8 cellular contexts compared by ENCODE assay signal in genomic region chr12:56448860-56449621, GRCh38. TPM values are rescaled to one million over a fixed set of nuclear protein-coding genes. Genes with fewer than 3 reads are reported as not detected.
DNase-seq lines count a peak whose midpoint lies in the region; ATAC-seq and TF ChIP-seq lines count a peak whose summit lies in the region.

TSS of gene TIMELESS (minus strand) at chr12:56449426. CDS start at chr12:56434170, 15,256 bp downstream.

- peak within 1 kb of the TSS; percentile 72 for H3K27ac ChIP-seq in osteoblast (ENCODE audit: low read depth, low read length)
- H3K27ac ChIP-seq in thymus (ENCODE audit: low read depth), result peak within 1 kb of the TSS; percentile 81

- peaks cover 6% of the 10 kb centered on the region for H3K4me1 ChIP-seq in osteoblast (ENCODE audit: insufficient read depth, low read length)
- H3K4me1 ChIP-seq in thymus (ENCODE audit: control insufficient read depth, insufficient read depth, low read length), result peaks cover 3% of the 10 kb centered on the region

- H3K4me3 ChIP-seq in GM06990 (replicated peaks; ENCODE audit: low read depth, low read length) (peak within 1 kb of the TSS; percentile 85), osteoblast (ENCODE audit: insufficient read depth, low read length) (peak within 1 kb of the TSS; percentile 85), thymus (ENCODE audit: low read length) (peak within 1 kb of the TSS; percentile 85)

- H3K79me2 ChIP-seq in osteoblast (ENCODE audit: insufficient read depth, low read length), result peaks cover 4% of the 10 kb centered on the region

- DNase-seq in GM06990 (ENCODE audit: extremely low read depth, insufficient read length), result peak; percentile 96
- DNase-seq in NCI-H1092 (lab: John Stamatoyannopoulos, UW), result peak; percentile 77
- DNase-seq in SKM-1 treated with dmso at 0.1 percent for 144 hours (lab: John Stamatoyannopoulos, UW; ENCODE audit: unreplicated experiment), result peak; percentile 68
- DNase-seq in glutamatergic neuron, result peak; percentile 88
- peak; percentile 98 for DNase-seq in osteoblast (ENCODE audit: insufficient read length, low spot score, missing footprints)

- TF ChIP-seq CTCF in GM06990 (IDR thresholded peaks at IDR 0.05; ENCODE audit: insufficient read depth, low read length, poor library complexity, severe bottlenecking) (no peak), glutamatergic neuron (IDR thresholded peaks at IDR 0.05; ENCODE audit: partially characterized antibody, unreplicated experiment) (no peak), osteoblast (IDR thresholded peaks at IDR 0.05; ENCODE audit: extremely low read depth, low read depth, low read length) (no peak)

- no peaks in the 10 kb centered on the region for H3K36me3 ChIP-seq in GM06990 (ENCODE audit: control insufficient read depth, insufficient read depth, low read length)
- no peaks in the 10 kb centered on the region for H3K36me3 ChIP-seq in osteoblast (ENCODE audit: insufficient read depth, low read length)
- H3K36me3 ChIP-seq in thymus (ENCODE audit: control insufficient read depth, insufficient read depth), result no peaks in the 10 kb centered on the region

- H3K27me3 Mint-ChIP-seq in activated naive CD8-positive, alpha-beta T cell, result no peaks in the 10 kb centered on the region
- H3K27me3 Mint-ChIP-seq in glutamatergic neuron (ENCODE audit: unreplicated experiment), result peaks cover 2% of the 10 kb centered on the region

- peak within 1 kb of the TSS; percentile 87 for H3K4me2 ChIP-seq in osteoblast (ENCODE audit: insufficient read depth, low read length)

- peak; percentile 94 for ATAC-seq in HG02571 (IDR thresholded peaks at IDR 0.05; ENCODE audit: unreplicated experiment)

- H3K9me3 Mint-ChIP-seq in activated naive CD8-positive, alpha-beta T cell (ENCODE audit: low read depth), result no peaks in the 10 kb centered on the region
- H3K9me3 Mint-ChIP-seq in glutamatergic neuron (ENCODE audit: unreplicated experiment), result peaks cover 4% of the 10 kb centered on the region

- no peaks in the 10 kb centered on the region for H4K20me1 ChIP-seq in osteoblast (ENCODE audit: insufficient read depth, low read length)

- H2AFZ ChIP-seq in osteoblast (ENCODE audit: low read length), result peak within 1 kb of the TSS; percentile 98

- peaks cover 6% of the 10 kb centered on the region for H3K36me3 Mint-ChIP-seq in activated naive CD8-positive, alpha-beta T cell
- peaks cover 8% of the 10 kb centered on the region for H3K36me3 Mint-ChIP-seq in glutamatergic neuron (ENCODE audit: unreplicated experiment)

- H3K4me3 Mint-ChIP-seq in activated naive CD8-positive, alpha-beta T cell, result peak within 1 kb of the TSS; percentile 93
- peak within 1 kb of the TSS; percentile 93 for H3K4me3 Mint-ChIP-seq in glutamatergic neuron (ENCODE audit: unreplicated experiment)

- no peaks in the 10 kb centered on the region for H3K27me3 ChIP-seq in GM06990 (replicated peaks; ENCODE audit: control insufficient read depth, insufficient read depth, low read length)
- H3K27me3 ChIP-seq in osteoblast (ENCODE audit: insufficient read depth, low read length), result peaks cover 2% of the 10 kb centered on the region
- H3K27me3 ChIP-seq in thymus (ENCODE audit: control insufficient read depth, insufficient read depth), result no peaks in the 10 kb centered on the region

- H3K9me3 ChIP-seq in osteoblast (ENCODE audit: low read depth, low read length) (no peaks in the 10 kb centered on the region), thymus (ENCODE audit: control insufficient read depth) (no peaks in the 10 kb centered on the region)

- under 1% methylated on average over 58 of the region's 58 CpGs for WGBS in thymus

- H3K27ac Mint-ChIP-seq in activated naive CD8-positive, alpha-beta T cell, result peak within 1 kb of the TSS; percentile 95
- peak within 1 kb of the TSS; percentile 90 for H3K27ac Mint-ChIP-seq in glutamatergic neuron (ENCODE audit: unreplicated experiment)

- H3K4me1 Mint-ChIP-seq in activated naive CD8-positive, alpha-beta T cell (ENCODE audit: low read depth), result peaks cover 13% of the 10 kb centered on the region
- H3K4me1 Mint-ChIP-seq in glutamatergic neuron (ENCODE audit: low read depth, unreplicated experiment), result peaks cover 14% of the 10 kb centered on the region

RNA-seq across cellular contexts. Expression of gene TIMELESS, which starts in this region (rescaled TPM):
- total RNA-seq in glutamatergic neuron (ENCODE audit: unreplicated experiment) (17.9 TPM), osteoblast (4.1 and 4.7 TPM in 2 replicates)
- 8.4 TPM for polyA plus RNA-seq in thymus

Comparison
In these comparisons a context has a peak if more than half of its experiments do, and no peak if none do; other contexts are left out.
1. Peak in every context shown above with its lines: DNase-seq, ATAC-seq, H3K4me3 ChIP-seq and H3K27ac ChIP-seq.